In the genomic region with DNA sequence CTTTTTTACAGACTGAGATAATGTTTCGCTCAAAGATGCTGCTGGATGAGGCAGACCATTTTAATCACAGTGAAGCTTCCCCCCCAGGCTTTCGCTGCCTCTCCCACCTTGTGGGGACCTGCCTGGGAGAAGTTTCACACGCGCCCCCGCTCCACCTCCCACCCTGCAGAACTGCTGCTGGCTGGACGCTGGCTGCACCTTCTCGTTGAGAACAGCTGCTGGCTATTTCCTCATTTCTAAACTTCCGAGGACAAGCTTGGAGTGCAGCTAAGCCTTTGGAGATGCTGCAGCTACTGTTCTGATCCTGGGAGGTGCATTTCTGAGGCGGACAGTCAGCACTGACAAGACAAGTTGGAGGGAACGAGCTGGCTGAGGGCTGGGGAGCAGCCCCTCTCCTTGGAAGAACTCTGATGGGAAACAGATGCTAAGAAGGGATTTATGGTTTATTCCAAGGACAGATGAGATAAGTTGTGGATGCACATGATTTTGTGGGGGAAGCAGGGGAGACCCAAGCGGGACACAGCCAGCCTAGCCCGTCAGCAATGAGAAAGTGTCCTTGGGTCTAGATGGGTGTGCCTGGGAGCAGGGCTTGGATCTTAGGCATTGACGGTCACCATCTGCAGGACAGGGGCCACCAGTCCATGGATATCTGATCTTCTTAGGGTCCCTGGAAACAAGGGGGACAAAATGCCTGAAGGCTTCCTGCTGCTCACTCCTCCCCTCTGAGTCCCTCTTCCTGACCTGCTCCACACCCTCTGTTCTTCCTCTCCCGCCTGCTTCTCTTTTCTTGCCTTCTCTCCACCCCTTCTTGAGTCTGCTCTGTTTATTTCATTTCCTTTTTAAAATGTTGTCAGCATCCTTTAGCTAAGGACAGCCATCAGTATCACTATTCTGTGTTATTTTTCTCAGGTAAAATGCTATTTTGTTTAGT, we compare ENCODE assay signal across 9 cellular contexts.
DNase-seq lines count a peak whose midpoint lies in the region; ATAC-seq and TF ChIP-seq lines count a peak whose summit lies in the region.
"Had no signal": no experiment of that assay in that cellular context is flagged by ENCODE, and none has a peak within 500 bp of the region (broad histone marks: within the 10 kb centered on the region; RNA-seq: fewer than 3 reads in every experiment).

No MANE protein-coding gene starts in this region.

- H3K9me3 Mint-ChIP-seq in T-cell: no peaks in the 10 kb centered on the region

- no peak for TF ChIP-seq POLR2A in gastrocnemius medialis (IDR thresholded peaks at IDR 0.05)

- CTCF ChIA-PET in T-cell (lab: Charles Lee): no interaction called here

- POLR2A ChIA-PET in T-cell (lab: Charles Lee): no interaction called here

- WGBS in aorta, 2 donors: 35 to 36% methylated on average over 14 of the region's 14 CpGs

- TF ChIP-seq CTCF in foreskin fibroblast (IDR thresholded peaks at IDR 0.05; ENCODE audit: low read depth, low read length): no peak
- no peak for TF ChIP-seq CTCF in gastrocnemius medialis (IDR thresholded peaks at IDR 0.05 in 4 of 5, conservative IDR thresholded peaks at IDR 0.05 in 1 of 5)

- no peak overlapping the region for H3K27ac Mint-ChIP-seq in T-cell

- H3K27ac ChIP-seq in SJSA1 (peak overlapping the region; percentile 90), gastrocnemius medialis (peak overlapping the region; percentile 26 to 69 (median 50)), aorta (ENCODE audit: low read depth in 1 of 2, low read length in 2 of 2) (no peak overlapping the region)

- in situ Hi-C loops in gastrocnemius medialis (cut with MboI; ENCODE audit: low sequenced_read_pairs in 4 of 4): no loop called here

- no peaks in the 10 kb centered on the region for H3K36me3 Mint-ChIP-seq in T-cell

- H3K4me1 ChIP-seq in SJSA1 (replicated peaks) (peaks cover 55% of the 10 kb centered on the region), gastrocnemius medialis (peaks cover 9% of the 10 kb centered on the region in 2 donors), aorta (ENCODE audit: control insufficient read depth in 1 of 2, insufficient read depth in 2 of 2, low read length in 2 of 2) (peaks cover 5 to 6% of the 10 kb centered on the region in 2 donors)

- H3K27me3 Mint-ChIP-seq in T-cell: peaks cover 13% of the 10 kb centered on the region in 2 donors

- H3K27me3 ChIP-seq in SJSA1 (replicated peaks) (no peaks in the 10 kb centered on the region), gastrocnemius medialis (no peaks in the 10 kb centered on the region), aorta (ENCODE audit: control insufficient read depth in 1 of 2, insufficient read depth in 2 of 2, low read length in 1 of 2) (no peaks in the 10 kb centered on the region)

- no peak overlapping the region for H3K4me3 Mint-ChIP-seq in T-cell

- peak; percentile 33 to 40 for ATAC-seq in gastrocnemius medialis
- no peak for ATAC-seq in T-cell (replicated peaks in 1 of 4)
- ATAC-seq in aorta (ENCODE audit: low FRiP score): no peak

- DNase-seq in HCEC 1CT: peak; percentile 20
- peak in 1 of 2 experiments; percentile 28 for DNase-seq in SJSA1 (ENCODE audit: low read depth in 1 of 2, low spot score in 2 of 2)
- peak; percentile 55 to 72 for DNase-seq in foreskin fibroblast
- DNase-seq in gastrocnemius medialis: no peak
- DNase-seq in T-cell: no peak
- DNase-seq in hepatic stellate cell (ENCODE audit: low spot score): no peak
- DNase-seq in aorta: no peak
- no peak for DNase-seq in posterior vena cava (ENCODE audit: low spot score)
- DNase-seq: T-helper 1 cell had no signal

- H3K9me3 ChIP-seq in SJSA1 (replicated peaks) (no peaks in the 10 kb centered on the region), gastrocnemius medialis (no peaks in the 10 kb centered on the region), aorta (ENCODE audit: control insufficient read depth, low read length) (no peaks in the 10 kb centered on the region)

- intact Hi-C loops in gastrocnemius medialis (cut with DNase I; ENCODE audit: low total_unique reads): no loop called here
- intact Hi-C loops in aorta (cut with DNase I): no loop called here
- intact Hi-C loops in posterior vena cava (cut with DNase I): no loop called here

- H3K36me3 ChIP-seq in SJSA1: no peaks in the 10 kb centered on the region
- H3K36me3 ChIP-seq in gastrocnemius medialis: no peaks in the 10 kb centered on the region
- no peaks in the 10 kb centered on the region for H3K36me3 ChIP-seq in aorta (ENCODE audit: control insufficient read depth in 1 of 2, insufficient read depth in 2 of 2, low read length in 1 of 2)

- H3K4me3 ChIP-seq in SJSA1 (no peak overlapping the region), foreskin fibroblast (ENCODE audit: low read depth in 1 of 2, low read length in 2 of 2) (peak overlapping the region; percentile 2 to 28), gastrocnemius medialis (peak overlapping the region in 3 of 4 donors; percentile 2 to 19 (median 13)), aorta (ENCODE audit: low read length in 2 of 2) (no peak overlapping the region)

- peaks cover 0 to 15% (median 3%) of the 10 kb centered on the region in 3 donors for H3K4me1 Mint-ChIP-seq in T-cell

Comparison
In these comparisons a context has a peak if more than half of its experiments do, and no peak if none do; other contexts are left out.
1. DNase-seq: peak in HCEC 1CT (single experiment) and foreskin fibroblast (2 of 2); none in gastrocnemius medialis (0 of 2), T-cell (0 of 34), hepatic stellate cell (single experiment), aorta (0 of 2) and posterior vena cava (single experiment).
2. H3K27ac ChIP-seq: peak in SJSA1 (single experiment) and gastrocnemius medialis (4 of 4); none in aorta (0 of 2).
3. H3K4me3 ChIP-seq: peak in foreskin fibroblast (2 of 2) and gastrocnemius medialis (3 of 4); none in SJSA1 (single experiment) and aorta (0 of 2).
4. ATAC-seq: peak in gastrocnemius medialis (2 of 2); none in T-cell (0 of 4) and aorta (single experiment).